1 cellular context compared by ENCODE assay signal in genomic region chr6:13358486-13358885, GRCh38.
TF ChIP-seq lines count a peak whose summit lies in the region.

No MANE protein-coding gene starts in this region.

TF ChIP-seq in K562, 482 proteins besides CTCF, POLR2A, EP300 and RAD21:
- no peak for TF ChIP-seq MEIS2 (IDR thresholded peaks at IDR 0.05; ENCODE audit: partially characterized antibody)
- TF ChIP-seq DMBX1 (CRISPR knock-in tag; IDR thresholded peaks at IDR 0.05; ENCODE audit: borderline replicate concordance): 0 out of 2 replicates have a peak, but pooled peaks have one; percentile 36
- peak; percentile 33; the same call in 1 of the 2 replicates for TF ChIP-seq ZNF311 (CRISPR knock-in tag; IDR thresholded peaks at IDR 0.05)
- TF ChIP-seq HMBOX1 (IDR thresholded peaks at IDR 0.05): no peak
- TF ChIP-seq ZNF354B (CRISPR knock-in tag; IDR thresholded peaks at IDR 0.05): no peak
